In genomic region chr5:56102207-56102606, GRCh38 we compare ENCODE assay signal across 7 cellular contexts.
DNase-seq lines count a peak whose midpoint lies in the region; ATAC-seq and TF ChIP-seq lines count a peak whose summit lies in the region.
"Not testable (repeated sequence)": the region's sequence is repeated elsewhere in the genome, so short reads cannot be mapped to it uniquely, and the experiment has no call there.

No MANE protein-coding gene starts in this region.

- not testable (repeated sequence) for H3K9me3 ChIP-seq in CD4-positive, alpha-beta memory T cell (ENCODE audit: control insufficient read depth in 1 of 2, low read length in 2 of 2); T-helper 17 cell (ENCODE audit: control insufficient read depth, low read length, poor library complexity, severe bottlenecking)

- H3K27ac ChIP-seq in CD4-positive, alpha-beta memory T cell (ENCODE audit: low read depth, low read length), result not testable (repeated sequence)

- H3K4me1 ChIP-seq in CD4-positive, alpha-beta memory T cell (ENCODE audit: insufficient read depth, low read length), result peaks cover 84% of the 10 kb centered on the region

- H3K27ac Mint-ChIP-seq in CD4-positive, alpha-beta memory T cell, result peak overlapping the region; percentile 38 to 94 (median 70)
- H3K27ac Mint-ChIP-seq in T-helper 17 cell (peak overlapping the region; percentile 91), nephron (peak overlapping the region in 2 of 3 experiments; percentile 30 to 36)
- peak overlapping the region; percentile 71 for H3K27ac Mint-ChIP-seq in activated CD4-positive, alpha-beta memory T cell treated with anti-CD3 and anti-CD28 coated beads for 36 hours
- H3K27ac Mint-ChIP-seq in activated naive CD4-positive, alpha-beta T cell treated with anti-CD3 and anti-CD28 coated beads for 36 hours, result peak overlapping the region; percentile 88
- H3K27ac Mint-ChIP-seq in central memory CD8-positive, alpha-beta T cell (ENCODE audit: low read depth), result peak overlapping the region; percentile 44

- H3K4me3 ChIP-seq in CD4-positive, alpha-beta memory T cell (ENCODE audit: low read length in 2 of 2), result peak overlapping the region in 1 of 2 donors; percentile 21

- not testable (repeated sequence) for H3K27me3 Mint-ChIP-seq in CD4-positive, alpha-beta memory T cell; T-helper 17 cell; activated CD4-positive, alpha-beta memory T cell treated with anti-CD3 and anti-CD28 coated beads for 36 hours; activated T-cell treated with anti-CD3 and anti-CD28 coated beads, Interleukin-2, amount 50 U/mL, for 4 hours (ENCODE audit: low read depth); activated naive CD4-positive, alpha-beta T cell treated with anti-CD3 and anti-CD28 coated beads for 36 hours (ENCODE audit: low read depth); central memory CD8-positive, alpha-beta T cell; nephron (ENCODE audit: low read depth)

- not testable (repeated sequence) for TF ChIP-seq CTCF in nephron (IDR thresholded peaks at IDR 0.05; ENCODE audit: unreplicated experiment in 3 of 3)

- H3K36me3 Mint-ChIP-seq in CD4-positive, alpha-beta memory T cell; T-helper 17 cell (ENCODE audit: low read depth); activated CD4-positive, alpha-beta memory T cell treated with anti-CD3 and anti-CD28 coated beads for 36 hours; activated T-cell treated with anti-CD3 and anti-CD28 coated beads, Interleukin-2, amount 50 U/mL, for 4 hours (ENCODE audit: insufficient read depth); central memory CD8-positive, alpha-beta T cell (ENCODE audit: insufficient read depth); nephron (ENCODE audit: low read depth): not testable (repeated sequence)
- H3K36me3 Mint-ChIP-seq in activated naive CD4-positive, alpha-beta T cell treated with anti-CD3 and anti-CD28 coated beads for 36 hours (ENCODE audit: low read depth), result peaks cover 10% of the 10 kb centered on the region

- peaks cover 51 to 85% (median 71%) of the 10 kb centered on the region in 4 donors for H3K4me1 Mint-ChIP-seq in CD4-positive, alpha-beta memory T cell
- peaks cover 27% of the 10 kb centered on the region for H3K4me1 Mint-ChIP-seq in T-helper 17 cell
- H3K4me1 Mint-ChIP-seq in activated CD4-positive, alpha-beta memory T cell treated with anti-CD3 and anti-CD28 coated beads for 36 hours (ENCODE audit: low read depth), result peaks cover 78% of the 10 kb centered on the region
- peaks cover 77% of the 10 kb centered on the region for H3K4me1 Mint-ChIP-seq in activated T-cell treated with anti-CD3 and anti-CD28 coated beads, Interleukin-2, amount 50 U/mL, for 4 hours (ENCODE audit: low read depth)
- peaks cover 90% of the 10 kb centered on the region for H3K4me1 Mint-ChIP-seq in activated naive CD4-positive, alpha-beta T cell treated with anti-CD3 and anti-CD28 coated beads for 36 hours (ENCODE audit: low read depth)
- H3K4me1 Mint-ChIP-seq in central memory CD8-positive, alpha-beta T cell, result not testable (repeated sequence)
- H3K4me1 Mint-ChIP-seq in nephron, result peaks cover 48% of the 10 kb centered on the region

- H3K4me3 Mint-ChIP-seq in CD4-positive, alpha-beta memory T cell, result peak overlapping the region; percentile 67 to 89 (median 78)
- peak overlapping the region; percentile 76 for H3K4me3 Mint-ChIP-seq in T-helper 17 cell
- peak overlapping the region; percentile 65 for H3K4me3 Mint-ChIP-seq in activated CD4-positive, alpha-beta memory T cell treated with anti-CD3 and anti-CD28 coated beads for 36 hours
- H3K4me3 Mint-ChIP-seq in activated T-cell treated with anti-CD3 and anti-CD28 coated beads, Interleukin-2, amount 50 U/mL, for 4 hours, result peak overlapping the region; percentile 77
- peak overlapping the region; percentile 70 for H3K4me3 Mint-ChIP-seq in activated naive CD4-positive, alpha-beta T cell treated with anti-CD3 and anti-CD28 coated beads for 36 hours
- H3K4me3 Mint-ChIP-seq in central memory CD8-positive, alpha-beta T cell, result peak overlapping the region; percentile 64
- not testable (repeated sequence) for H3K4me3 Mint-ChIP-seq in nephron

- not testable (repeated sequence) for H3K27me3 ChIP-seq in CD4-positive, alpha-beta memory T cell (ENCODE audit: insufficient read depth, low read length)

- POLR2A ChIA-PET in CD4-positive, alpha-beta memory T cell (lab: Charles Lee; ENCODE audit: partially characterized antibody), result interaction anchor here (0.6 to 4.6 kb wide), 14 partner anchors 7 to 113 kb away, joined by 3 to 32 read pairs (median 6); partner anchors contain the start of gene IL6ST
- POLR2A ChIA-PET in activated CD4-positive, alpha-beta memory T cell treated with anti-CD3 and anti-CD28 coated beads for 36 hours (lab: Charles Lee), result interaction anchor here (1.0 to 1.8 kb wide), 2 partner anchors 13 to 107 kb away, joined by 3 to 4 read pairs; partner anchors contain the start of gene IL6ST

- peak; percentile 70 for ATAC-seq in T-helper 17 cell
- not testable (repeated sequence) for ATAC-seq in activated T-cell treated with anti-CD3 and anti-CD28 coated beads, Interleukin-2, amount 50 U/mL, for 4 hours
- ATAC-seq in central memory CD8-positive, alpha-beta T cell (replicated peaks; ENCODE audit: extremely low read depth, poor library complexity, severe bottlenecking), result peak; percentile 62

- not testable (repeated sequence) for H3K9me3 Mint-ChIP-seq in CD4-positive, alpha-beta memory T cell; activated CD4-positive, alpha-beta memory T cell treated with anti-CD3 and anti-CD28 coated beads for 36 hours; activated T-cell treated with anti-CD3 and anti-CD28 coated beads, Interleukin-2, amount 50 U/mL, for 4 hours; activated naive CD4-positive, alpha-beta T cell treated with anti-CD3 and anti-CD28 coated beads for 36 hours; central memory CD8-positive, alpha-beta T cell
- H3K9me3 Mint-ChIP-seq in nephron, result peaks cover 14% of the 10 kb centered on the region

- DNase-seq in CD4-positive, alpha-beta memory T cell, result peak; percentile 31 to 54 (median 42)
- DNase-seq in T-helper 17 cell; activated CD4-positive, alpha-beta memory T cell treated with anti-CD3 and anti-CD28 coated beads for 36 hours; activated T-cell treated with anti-CD3 and anti-CD28 coated beads, Interleukin-2, amount 50 U/mL, for 4 hours; activated naive CD4-positive, alpha-beta T cell treated with anti-CD3 and anti-CD28 coated beads for 36 hours; central memory CD8-positive, alpha-beta T cell (ENCODE audit: low spot score in 2 of 2): not testable (repeated sequence)

- CTCF ChIA-PET in CD4-positive, alpha-beta memory T cell (lab: Charles Lee; ENCODE audit: partially characterized antibody), result interaction anchor here (0.7 to 2.6 kb wide), 11 partner anchors 13 to 166 kb away, joined by 3 to 12 read pairs (median 3); partner anchors contain the start of gene IL6ST
- CTCF ChIA-PET in activated CD4-positive, alpha-beta memory T cell treated with anti-CD3 and anti-CD28 coated beads for 36 hours (lab: Charles Lee), result interaction anchor here (1.0 to 1.6 kb wide), 2 partner anchors 44 to 124 kb away, joined by 4 to 6 read pairs; no protein-coding TSS in a partner anchor
- CTCF ChIA-PET in activated naive CD4-positive, alpha-beta T cell treated with anti-CD3 and anti-CD28 coated beads for 36 hours (lab: Charles Lee), result interaction anchor here (0.6 to 1.5 kb wide), 7 partner anchors 12 to 167 kb away, joined by 3 to 6 read pairs (median 3); no protein-coding TSS in a partner anchor

- intact Hi-C loops in CD4-positive, alpha-beta memory T cell (cut with micrococcal nuclease), result loop anchor here (2.0 to 5.0 kb wide), 3 partner anchors 45 to 107 kb away; partner anchors contain the start of gene IL6ST
- intact Hi-C loops in activated CD4-positive, alpha-beta memory T cell treated with anti-CD3 and anti-CD28 coated beads for 36 hours (cut with micrococcal nuclease), result loop anchor here (5.0 kb wide), 1 partner anchor 55 kb away; no protein-coding TSS in a partner anchor
- intact Hi-C loops in activated naive CD4-positive, alpha-beta T cell treated with anti-CD3 and anti-CD28 coated beads for 36 hours (cut with micrococcal nuclease), result loop anchor here (10.0 kb wide), 1 partner anchor 927 kb away; the partner anchor contains the start of gene CDC20B

- H3K36me3 ChIP-seq in CD4-positive, alpha-beta memory T cell (ENCODE audit: insufficient read depth, low read length), result not testable (repeated sequence)

Comparison
In these comparisons a context has a peak if more than half of its experiments do, and no peak if none do; other contexts are left out.
1. H3K27ac Mint-ChIP-seq: peak in every context shown above with its lines; median percentile 91 in T-helper 17 cell; 88 in activated naive CD4-positive, alpha-beta T cell treated with anti-CD3 and anti-CD28 coated beads for 36 hours; 71 in activated CD4-positive, alpha-beta memory T cell treated with anti-CD3 and anti-CD28 coated beads for 36 hours; 70 in CD4-positive, alpha-beta memory T cell; 44 in central memory CD8-positive, alpha-beta T cell; 33 in nephron.